In the genomic region with DNA sequence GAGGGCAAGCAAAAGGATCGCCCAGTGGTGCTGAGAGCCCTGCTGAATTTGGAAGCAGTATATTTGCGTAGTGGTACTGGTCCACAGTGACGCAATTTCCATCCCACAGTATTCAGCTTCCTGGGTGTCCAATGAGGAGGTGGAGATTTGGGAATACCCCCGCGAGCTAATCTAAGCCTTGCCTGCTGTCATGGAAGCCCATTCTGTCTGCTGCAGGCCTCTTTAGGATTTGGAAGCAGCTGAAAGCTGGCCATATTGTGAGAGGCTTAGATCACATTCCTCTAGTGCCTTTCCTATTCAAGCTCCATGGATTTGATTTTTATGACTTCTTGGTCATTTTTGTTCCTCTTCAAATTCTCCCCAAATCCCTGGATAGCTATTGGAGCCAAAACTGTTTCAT, we compare ENCODE assay signal across 28 cellular contexts.
"Had no signal": no experiment of that assay in that cellular context is flagged by ENCODE, and none has a peak within 500 bp of the region (broad histone marks: within the 10 kb centered on the region; RNA-seq: fewer than 3 reads in every experiment).

No MANE protein-coding gene starts in this region.

- H3K27me3 Mint-ChIP-seq: naive thymus-derived CD4-positive, alpha-beta T cell had no signal

- H3K36me3 Mint-ChIP-seq: immature natural killer cell; naive thymus-derived CD4-positive, alpha-beta T cell; stimulated activated effector memory CD8-positive, alpha-beta T cell treated with anti-CD3 and anti-CD28 coated beads, Interleukin-12 subunit alpha, Interleukin-12 subunit beta, amount 100 ng/mL, for 72 hours had no signal

- H3K9me3 Mint-ChIP-seq: effector memory CD8-positive, alpha-beta T cell; immature natural killer cell; nephron progenitor cell; stimulated activated effector memory CD8-positive, alpha-beta T cell treated with anti-CD3 and anti-CD28 coated beads, Interleukin-12 subunit alpha, Interleukin-12 subunit beta, amount 100 ng/mL, for 72 hours had no signal

- H3K4me1 ChIP-seq: esophagus squamous epithelium, lower lobe of right lung, prostate gland, tibial nerve, upper lobe of right lung, uterus had no signal

- H3K27ac ChIP-seq: coronary artery, lower lobe of right lung, neutrophil, prostate gland, thoracic aorta, upper lobe of right lung, uterus had no signal

- H3K9me3 ChIP-seq: esophagus squamous epithelium, lower lobe of right lung, mucosa of descending colon, neutrophil, prostate gland, right atrium auricular region, thoracic aorta, tibial nerve, upper lobe of right lung, uterus had no signal

- H3K4me1 Mint-ChIP-seq: immature natural killer cell; naive thymus-derived CD4-positive, alpha-beta T cell; stimulated activated effector memory CD8-positive, alpha-beta T cell treated with anti-CD3 and anti-CD28 coated beads, Interleukin-12 subunit alpha, Interleukin-12 subunit beta, amount 100 ng/mL, for 72 hours had no signal

- ATAC-seq: effector memory CD8-positive, alpha-beta T cell; left ventricle myocardium superior; lower lobe of right lung; mucosa of descending colon; naive thymus-derived CD4-positive, alpha-beta T cell; sciatic nerve; stimulated activated effector memory CD8-positive, alpha-beta T cell treated with anti-CD3 and anti-CD28 coated beads, Interleukin-12 subunit alpha, Interleukin-12 subunit beta, amount 100 ng/mL, for 72 hours; stimulated activated naive CD8-positive, alpha-beta T cell treated with anti-CD3 and anti-CD28 coated beads, Interleukin-15, Interleukin-2, amounts not matched to agents 100 U/mL and 50 U/mL, for 24 hours; upper lobe of right lung had no signal

- H3K27ac Mint-ChIP-seq: effector memory CD8-positive, alpha-beta T cell; immature natural killer cell; naive thymus-derived CD4-positive, alpha-beta T cell; nephron progenitor cell; stimulated activated effector memory CD8-positive, alpha-beta T cell treated with anti-CD3 and anti-CD28 coated beads, Interleukin-12 subunit alpha, Interleukin-12 subunit beta, amount 100 ng/mL, for 72 hours had no signal

- H3K27me3 ChIP-seq: esophagus squamous epithelium, right atrium auricular region, tibial nerve, upper lobe of right lung, uterus had no signal

- FAIRE-seq: endometrium had no signal

- H3K4me3 Mint-ChIP-seq: effector memory CD8-positive, alpha-beta T cell; immature natural killer cell; naive thymus-derived CD4-positive, alpha-beta T cell; nephron progenitor cell; stimulated activated effector memory CD8-positive, alpha-beta T cell treated with anti-CD3 and anti-CD28 coated beads, Interleukin-12 subunit alpha, Interleukin-12 subunit beta, amount 100 ng/mL, for 72 hours had no signal

- H3K4me3 ChIP-seq: coronary artery, esophagus squamous epithelium, lower lobe of right lung, mucosa of descending colon, prostate gland, right atrium auricular region, thoracic aorta, tibial nerve, upper lobe of right lung, uterus had no signal

- H3K36me3 ChIP-seq: esophagus squamous epithelium, lower lobe of right lung, neutrophil, prostate gland, right atrium auricular region, thoracic aorta, upper lobe of right lung, uterus had no signal

- DNase-seq: dermis blood vessel endothelial cell; effector memory CD8-positive, alpha-beta T cell; erythroblast; esophagus squamous epithelium; foreskin melanocyte; hypothalamus; immature natural killer cell; islet precursor cell; left ventricle myocardium superior; lower lobe of right lung; mucosa of descending colon; naive thymus-derived CD4-positive, alpha-beta T cell; nephron progenitor cell; stimulated activated CD4-positive, alpha-beta T cell treated with anti-CD3 and anti-CD28 coated beads, Interleukin-2, amount 100 ng/mL, for 24 hours; stimulated activated CD4-positive, alpha-beta T cell treated with anti-CD3 and anti-CD28 coated beads, Interleukin-4, amount 100 ng/mL, for 24 hours; stimulated activated naive CD8-positive, alpha-beta T cell treated with anti-CD3 and anti-CD28 coated beads, Interleukin-15, Interleukin-2, amounts not matched to agents 100 U/mL and 50 U/mL, for 24 hours; substantia nigra; upper lobe of right lung; uterus had no signal
